ENCODE assay signal across 8 cellular contexts in genomic region chr6:16420715-16421461, GRCh38.
A peak's percentile ranks its signal among the peaks of the same experiment; 100 is the strongest.
DNase-seq lines count a peak whose midpoint lies in the region; ATAC-seq, FAIRE-seq and TF ChIP-seq lines count a peak whose summit lies in the region.

No MANE protein-coding gene starts in this region.

- peaks cover 49% of the 10 kb centered on the region for H3K4me1 Mint-ChIP-seq in activated naive CD8-positive, alpha-beta T cell treated with anti-CD3 and anti-CD28 coated beads, Interleukin-2, amount 50 U/mL, for 24 hours

- H3K9me3 Mint-ChIP-seq in activated naive CD8-positive, alpha-beta T cell treated with anti-CD3 and anti-CD28 coated beads, Interleukin-2, amount 50 U/mL, for 24 hours, result no peaks in the 10 kb centered on the region

- no peak overlapping the region for H3K9ac ChIP-seq in kidney (ENCODE audit: low read length in 2 of 2)

- ATAC-seq in GM18502 (IDR thresholded peaks at IDR 0.05; ENCODE audit: poor library complexity, unreplicated experiment), result peak; percentile 70
- ATAC-seq in GM21825 (IDR thresholded peaks at IDR 0.05; ENCODE audit: unreplicated experiment), result peak; percentile 57
- ATAC-seq in activated naive CD8-positive, alpha-beta T cell treated with anti-CD3 and anti-CD28 coated beads, Interleukin-2, amount 50 U/mL, for 24 hours, result peak; percentile 86

- H3K4me1 ChIP-seq in muscle layer of duodenum (ENCODE audit: control insufficient read depth in 1 of 2, insufficient read depth in 2 of 2, low read length in 2 of 2), result peaks cover 0 to 12% of the 10 kb centered on the region in 2 donors
- H3K4me1 ChIP-seq in kidney (ENCODE audit: control insufficient read depth in 1 of 2, insufficient read depth in 1 of 2, low read depth in 1 of 2, low read length in 2 of 2), result peaks cover 0 to 3% of the 10 kb centered on the region in 2 donors

- no peak for FAIRE-seq in kidney (lab: Jason Lieb, UNC)

- H3K27ac Mint-ChIP-seq in activated naive CD8-positive, alpha-beta T cell treated with anti-CD3 and anti-CD28 coated beads, Interleukin-2, amount 50 U/mL, for 24 hours, result peak overlapping the region; percentile 98

- H3K36me3 Mint-ChIP-seq in activated naive CD8-positive, alpha-beta T cell treated with anti-CD3 and anti-CD28 coated beads, Interleukin-2, amount 50 U/mL, for 24 hours (ENCODE audit: low read depth), result no peaks in the 10 kb centered on the region

- H3K9me3 ChIP-seq in muscle layer of duodenum (ENCODE audit: control insufficient read depth in 1 of 2, low read length in 2 of 2) (no peaks in the 10 kb centered on the region), kidney (ENCODE audit: control insufficient read depth in 1 of 2, low read length in 2 of 2) (no peaks in the 10 kb centered on the region)

- intact Hi-C loops in kidney (cut with DNase I), result no loop called here

- H3K27ac ChIP-seq in muscle layer of duodenum (ENCODE audit: low read length), result peak overlapping the region; percentile 16
- H3K27ac ChIP-seq in kidney (ENCODE audit: low read depth in 2 of 2, low read length in 2 of 2), result no peak overlapping the region

- TF ChIP-seq CTCF in kidney (IDR thresholded peaks at IDR 0.05; ENCODE audit: borderline replicate concordance, extremely low read depth, insufficient read depth), result no peak

- no peaks in the 10 kb centered on the region for H3K27me3 Mint-ChIP-seq in activated naive CD8-positive, alpha-beta T cell treated with anti-CD3 and anti-CD28 coated beads, Interleukin-2, amount 50 U/mL, for 24 hours

- H3K27me3 ChIP-seq in muscle layer of duodenum (ENCODE audit: low read depth, low read length), result no peaks in the 10 kb centered on the region

- DNase-seq in MV-4-11 (lab: John Stamatoyannopoulos, UW) (peak; percentile 73), NCI-H2081 (lab: John Stamatoyannopoulos, UW) (no peak), kidney (no peak), iPS-NIHi11 (ENCODE audit: low spot score) (no peak)
- peak; percentile 28 for DNase-seq in activated naive CD8-positive, alpha-beta T cell treated with anti-CD3 and anti-CD28 coated beads, Interleukin-2, amount 50 U/mL, for 24 hours

- no peak overlapping the region for H3K4me3 ChIP-seq in muscle layer of duodenum (ENCODE audit: low read depth in 1 of 2, low read length in 2 of 2)
- no peak overlapping the region for H3K4me3 ChIP-seq in kidney (ENCODE audit: low read length in 2 of 2)

- peak overlapping the region; percentile 68 for H3K4me3 Mint-ChIP-seq in activated naive CD8-positive, alpha-beta T cell treated with anti-CD3 and anti-CD28 coated beads, Interleukin-2, amount 50 U/mL, for 24 hours

- H3K36me3 ChIP-seq in muscle layer of duodenum (ENCODE audit: control insufficient read depth in 1 of 2, insufficient read depth in 2 of 2, low read length in 2 of 2) (no peaks in the 10 kb centered on the region), kidney (ENCODE audit: control insufficient read depth in 1 of 2, insufficient read depth in 2 of 2, low read length in 2 of 2) (no peaks in the 10 kb centered on the region)

Comparison
In these comparisons a context has a peak if more than half of its experiments do, and no peak if none do; other contexts are left out.
1. DNase-seq: peak in MV-4-11 (single experiment) and activated naive CD8-positive, alpha-beta T cell treated with anti-CD3 and anti-CD28 coated beads, Interleukin-2, amount 50 U/mL, for 24 hours (single experiment); none in NCI-H2081 (0 of 2), kidney (single experiment) and iPS-NIHi11 (single experiment).
2. Peak in every context shown above with its lines, with median percentiles within 50 percentile points of each other: ATAC-seq.